ENCODE assay signal across 2 cellular contexts in genomic region chr15:63582179-63582578, GRCh38.
TF ChIP-seq lines count a peak whose summit lies in the region.

No MANE protein-coding gene starts in this region.

TF ChIP-seq in HEK293, 187 proteins besides CTCF, POLR2A, EP300 and RAD21:
- TF ChIP-seq PRDM10 (tag by site-specific recombination; IDR thresholded peaks at IDR 0.05) (peak; percentile 61), ZNF16 (tag by site-specific recombination; IDR thresholded peaks at IDR 0.05; ENCODE audit: low read depth) (no peak)

TF ChIP-seq in GM12878, 131 proteins besides CTCF, POLR2A, EP300 and RAD21:
- TF ChIP-seq SIN3A (IDR thresholded peaks at IDR 0.05; ENCODE audit: low read depth, low read length) (no peak), MTA3 (IDR thresholded peaks at IDR 0.05; ENCODE audit: borderline replicate concordance, low read length) (no peak), TARDBP (IDR thresholded peaks at IDR 0.05; ENCODE audit: borderline replicate concordance) (no peak), E4F1 (IDR thresholded peaks at IDR 0.05; ENCODE audit: borderline replicate concordance, partially characterized antibody) (no peak), SMARCA5 (IDR thresholded peaks at IDR 0.05) (no peak), USF1 (IDR thresholded peaks at IDR 0.05; ENCODE audit: borderline replicate concordance, extremely low read length, insufficient read depth, low read depth, low read length) (no peak), PAX5 (IDR thresholded peaks at IDR 0.05; ENCODE audit: borderline replicate concordance, low read depth, low read length) (no peak), IRF4 (IDR thresholded peaks at IDR 0.05; ENCODE audit: low read depth, low read length) (no peak), SKIL (IDR thresholded peaks at IDR 0.05; ENCODE audit: low read depth, poor library complexity, severe bottlenecking) (no peak), BHLHE40 (IDR thresholded peaks at IDR 0.05; ENCODE audit: borderline replicate concordance in 1 of 2, low read depth in 2 of 2, low read length in 1 of 2) (no peak), CBX3 (IDR thresholded peaks at IDR 0.05; ENCODE audit: borderline replicate concordance, low read depth) (no peak), RFX5 (IDR thresholded peaks at IDR 0.05; ENCODE audit: low read depth, low read length) (no peak), DPF2 (IDR thresholded peaks at IDR 0.05) (no peak), HSF1 (IDR thresholded peaks at IDR 0.05; ENCODE audit: low read depth, low read length) (no peak), FOXM1 (IDR thresholded peaks at IDR 0.05; ENCODE audit: low read depth, low read length) (no peak)
